In the genomic region with DNA sequence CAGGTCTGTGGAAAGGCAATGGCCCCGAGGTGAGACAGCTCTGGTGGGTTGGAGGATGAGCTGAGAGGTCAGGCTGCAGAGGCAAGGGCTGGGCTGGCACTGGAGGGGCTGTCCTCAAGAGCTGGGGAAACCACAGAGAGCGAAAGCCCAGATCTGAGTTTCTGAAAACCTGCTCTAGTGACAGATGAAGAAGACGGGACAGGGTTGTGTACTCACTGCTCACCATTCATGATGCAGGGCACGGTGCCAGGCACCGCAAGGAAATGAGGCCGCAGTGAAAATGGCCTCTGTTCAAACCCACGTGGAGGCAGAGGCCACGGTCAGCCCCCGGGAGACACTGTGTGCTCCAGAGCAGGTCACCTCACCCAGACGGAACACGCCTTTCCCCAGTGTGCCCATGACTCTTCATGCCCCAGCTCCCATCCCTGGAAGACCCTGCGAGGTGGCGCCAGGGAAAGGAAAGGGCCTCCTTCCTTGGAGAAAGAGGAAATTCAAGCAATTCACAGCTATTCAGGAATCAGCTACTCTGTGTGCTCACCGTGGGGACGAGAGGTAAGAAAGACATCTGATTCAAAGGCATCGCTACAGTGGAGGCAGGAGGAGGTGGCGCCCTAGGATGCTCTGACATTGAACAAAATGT, we compare ENCODE assay signal across 1 cellular context.
TF ChIP-seq lines count a peak whose summit lies in the region.

No MANE protein-coding gene starts in this region.

TF ChIP-seq in HepG2, 621 proteins besides CTCF, POLR2A, EP300 and RAD21 (continued from another document):
- TF ChIP-seq, protein P1, sequence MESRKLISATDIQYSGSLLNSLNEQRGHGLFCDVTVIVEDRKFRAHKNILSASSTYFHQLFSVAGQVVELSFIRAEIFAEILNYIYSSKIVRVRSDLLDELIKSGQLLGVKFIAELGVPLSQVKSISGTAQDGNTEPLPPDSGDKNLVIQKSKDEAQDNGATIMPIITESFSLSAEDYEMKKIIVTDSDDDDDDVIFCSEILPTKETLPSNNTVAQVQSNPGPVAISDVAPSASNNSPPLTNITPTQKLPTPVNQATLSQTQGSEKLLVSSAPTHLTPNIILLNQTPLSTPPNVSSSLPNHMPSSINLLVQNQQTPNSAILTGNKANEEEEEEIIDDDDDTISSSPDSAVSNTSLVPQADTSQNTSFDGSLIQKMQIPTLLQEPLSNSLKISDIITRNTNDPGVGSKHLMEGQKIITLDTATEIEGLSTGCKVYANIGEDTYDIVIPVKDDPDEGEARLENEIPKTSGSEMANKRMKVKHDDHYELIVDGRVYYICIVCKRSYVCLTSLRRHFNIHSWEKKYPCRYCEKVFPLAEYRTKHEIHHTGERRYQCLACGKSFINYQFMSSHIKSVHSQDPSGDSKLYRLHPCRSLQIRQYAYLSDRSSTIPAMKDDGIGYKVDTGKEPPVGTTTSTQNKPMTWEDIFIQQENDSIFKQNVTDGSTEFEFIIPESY (CRISPR knock-in tag; IDR thresholded peaks at IDR 0.05) = peak; percentile 6; the same call in 1 of the 2 replicates
- TF ChIP-seq, protein P2, sequence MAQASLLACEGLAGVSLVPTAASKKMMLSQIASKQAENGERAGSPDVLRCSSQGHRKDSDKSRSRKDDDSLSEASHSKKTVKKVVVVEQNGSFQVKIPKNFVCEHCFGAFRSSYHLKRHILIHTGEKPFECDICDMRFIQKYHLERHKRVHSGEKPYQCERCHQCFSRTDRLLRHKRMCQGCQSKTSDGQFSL (CRISPR knock-in tag; IDR thresholded peaks at IDR 0.05) = no peak
- TF ChIP-seq, protein P3, sequence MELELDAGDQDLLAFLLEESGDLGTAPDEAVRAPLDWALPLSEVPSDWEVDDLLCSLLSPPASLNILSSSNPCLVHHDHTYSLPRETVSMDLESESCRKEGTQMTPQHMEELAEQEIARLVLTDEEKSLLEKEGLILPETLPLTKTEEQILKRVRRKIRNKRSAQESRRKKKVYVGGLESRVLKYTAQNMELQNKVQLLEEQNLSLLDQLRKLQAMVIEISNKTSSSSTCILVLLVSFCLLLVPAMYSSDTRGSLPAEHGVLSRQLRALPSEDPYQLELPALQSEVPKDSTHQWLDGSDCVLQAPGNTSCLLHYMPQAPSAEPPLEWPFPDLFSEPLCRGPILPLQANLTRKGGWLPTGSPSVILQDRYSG (CRISPR knock-in tag; IDR thresholded peaks at IDR 0.05) = no peak
- TF ChIP-seq HDAC2 (CRISPR knock-in tag; IDR thresholded peaks at IDR 0.05) = no peak
- TF ChIP-seq, protein P4, sequence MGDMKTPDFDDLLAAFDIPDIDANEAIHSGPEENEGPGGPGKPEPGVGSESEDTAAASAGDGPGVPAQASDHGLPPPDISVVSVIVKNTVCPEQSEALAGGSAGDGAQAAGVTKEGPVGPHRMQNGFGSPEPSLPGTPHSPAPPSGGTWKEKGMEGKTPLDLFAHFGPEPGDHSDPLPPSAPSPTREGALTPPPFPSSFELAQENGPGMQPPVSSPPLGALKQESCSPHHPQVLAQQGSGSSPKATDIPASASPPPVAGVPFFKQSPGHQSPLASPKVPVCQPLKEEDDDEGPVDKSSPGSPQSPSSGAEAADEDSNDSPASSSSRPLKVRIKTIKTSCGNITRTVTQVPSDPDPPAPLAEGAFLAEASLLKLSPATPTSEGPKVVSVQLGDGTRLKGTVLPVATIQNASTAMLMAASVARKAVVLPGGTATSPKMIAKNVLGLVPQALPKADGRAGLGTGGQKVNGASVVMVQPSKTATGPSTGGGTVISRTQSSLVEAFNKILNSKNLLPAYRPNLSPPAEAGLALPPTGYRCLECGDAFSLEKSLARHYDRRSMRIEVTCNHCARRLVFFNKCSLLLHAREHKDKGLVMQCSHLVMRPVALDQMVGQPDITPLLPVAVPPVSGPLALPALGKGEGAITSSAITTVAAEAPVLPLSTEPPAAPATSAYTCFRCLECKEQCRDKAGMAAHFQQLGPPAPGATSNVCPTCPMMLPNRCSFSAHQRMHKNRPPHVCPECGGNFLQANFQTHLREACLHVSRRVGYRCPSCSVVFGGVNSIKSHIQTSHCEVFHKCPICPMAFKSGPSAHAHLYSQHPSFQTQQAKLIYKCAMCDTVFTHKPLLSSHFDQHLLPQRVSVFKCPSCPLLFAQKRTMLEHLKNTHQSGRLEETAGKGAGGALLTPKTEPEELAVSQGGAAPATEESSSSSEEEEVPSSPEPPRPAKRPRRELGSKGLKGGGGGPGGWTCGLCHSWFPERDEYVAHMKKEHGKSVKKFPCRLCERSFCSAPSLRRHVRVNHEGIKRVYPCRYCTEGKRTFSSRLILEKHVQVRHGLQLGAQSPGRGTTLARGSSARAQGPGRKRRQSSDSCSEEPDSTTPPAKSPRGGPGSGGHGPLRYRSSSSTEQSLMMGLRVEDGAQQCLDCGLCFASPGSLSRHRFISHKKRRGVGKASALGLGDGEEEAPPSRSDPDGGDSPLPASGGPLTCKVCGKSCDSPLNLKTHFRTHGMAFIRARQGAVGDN (CRISPR knock-in tag; IDR thresholded peaks at IDR 0.05) = peak; percentile 26; the same call in 1 of the 2 replicates
- TF ChIP-seq TSC22D2 (CRISPR knock-in tag; IDR thresholded peaks at IDR 0.05; ENCODE audit: borderline replicate concordance) = no peak
- TF ChIP-seq ZMAT3 (CRISPR knock-in tag; conservative IDR thresholded peaks at IDR 0.05) = no peak
- TF ChIP-seq, protein P5, sequence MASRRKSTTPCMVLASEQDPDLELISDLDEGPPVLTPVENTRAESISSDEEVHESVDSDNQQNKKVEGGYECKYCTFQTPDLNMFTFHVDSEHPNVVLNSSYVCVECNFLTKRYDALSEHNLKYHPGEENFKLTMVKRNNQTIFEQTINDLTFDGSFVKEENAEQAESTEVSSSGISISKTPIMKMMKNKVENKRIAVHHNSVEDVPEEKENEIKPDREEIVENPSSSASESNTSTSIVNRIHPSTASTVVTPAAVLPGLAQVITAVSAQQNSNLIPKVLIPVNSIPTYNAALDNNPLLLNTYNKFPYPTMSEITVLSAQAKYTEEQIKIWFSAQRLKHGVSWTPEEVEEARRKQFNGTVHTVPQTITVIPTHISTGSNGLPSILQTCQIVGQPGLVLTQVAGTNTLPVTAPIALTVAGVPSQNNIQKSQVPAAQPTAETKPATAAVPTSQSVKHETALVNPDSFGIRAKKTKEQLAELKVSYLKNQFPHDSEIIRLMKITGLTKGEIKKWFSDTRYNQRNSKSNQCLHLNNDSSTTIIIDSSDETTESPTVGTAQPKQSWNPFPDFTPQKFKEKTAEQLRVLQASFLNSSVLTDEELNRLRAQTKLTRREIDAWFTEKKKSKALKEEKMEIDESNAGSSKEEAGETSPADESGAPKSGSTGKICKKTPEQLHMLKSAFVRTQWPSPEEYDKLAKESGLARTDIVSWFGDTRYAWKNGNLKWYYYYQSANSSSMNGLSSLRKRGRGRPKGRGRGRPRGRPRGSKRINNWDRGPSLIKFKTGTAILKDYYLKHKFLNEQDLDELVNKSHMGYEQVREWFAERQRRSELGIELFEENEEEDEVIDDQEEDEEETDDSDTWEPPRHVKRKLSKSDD (CRISPR knock-in tag; IDR thresholded peaks at IDR 0.05; ENCODE audit: low read depth) = 0 out of 2 replicates have a peak, but pooled peaks have one; percentile 32
